Comparison of ENCODE assay signal across 1 cellular context in the genomic region with DNA sequence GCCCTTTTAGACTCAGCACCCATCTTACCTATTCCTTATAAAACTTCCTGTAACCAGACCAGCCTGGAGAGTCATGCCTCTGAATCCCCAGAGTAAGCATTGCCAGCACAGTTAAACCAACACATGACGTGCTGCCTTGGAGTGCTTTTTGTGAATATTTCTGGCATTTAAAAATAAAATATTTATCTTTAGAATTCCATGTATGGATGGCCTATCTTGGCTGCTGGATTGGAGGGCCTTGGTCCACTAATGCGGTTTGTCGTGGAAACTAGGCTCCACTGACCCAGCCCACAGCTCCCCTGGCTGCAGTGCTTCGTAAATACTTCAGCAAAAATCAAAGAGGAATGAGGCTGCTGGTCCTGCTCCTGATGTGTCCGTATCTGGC.
TF ChIP-seq lines count a peak whose summit lies in the region.

No MANE protein-coding gene starts in this region.

TF ChIP-seq in H1, 55 proteins besides CTCF, POLR2A, EP300 and RAD21:
- TF ChIP-seq NANOG (IDR thresholded peaks at IDR 0.05; ENCODE audit: insufficient read depth, low read depth, low read length, poor library complexity, severe bottlenecking) (no peak), RBBP5 (IDR thresholded peaks at IDR 0.05; ENCODE audit: borderline replicate concordance, low read depth, low read length) (no peak), TAF7 (optimal IDR thresholded peaks at IDR 0.05; ENCODE audit: borderline replicate concordance, low read depth, low read length) (no peak), CHD1 (IDR thresholded peaks at IDR 0.05; ENCODE audit: low read depth, low read length) (no peak), RFX5 (IDR thresholded peaks at IDR 0.05; ENCODE audit: borderline replicate concordance, low read depth, low read length) (no peak), TAF1 (IDR thresholded peaks at IDR 0.05; ENCODE audit: low read depth, low read length) (no peak)
